8 cellular contexts compared by ENCODE assay signal in genomic region chr21:31659286-31660133, GRCh38. TPM values are rescaled to one million over a fixed set of nuclear protein-coding genes. Genes with fewer than 3 reads are reported as not detected.
DNase-seq lines count a peak whose midpoint lies in the region; FAIRE-seq and TF ChIP-seq lines count a peak whose summit lies in the region.

SOD1 (plus strand) TSS chr21:31659693; CDS start chr21:31659770, 77 bp downstream.

- in situ Hi-C loops in SK-MEL-5 (cut with HindIII; ENCODE audit: low pct_unique_long_range_greater_than_20kb, low sequenced_read_pairs), result no loop called here

- H3K9me3 ChIP-seq in neuronal stem cell (replicated peaks in 1 of 2; ENCODE audit: control insufficient read depth in 2 of 2, insufficient read depth in 1 of 2, low read depth in 1 of 2, low read length in 2 of 2) (peaks cover 0 to 8% of the 10 kb centered on the region in 2 donors), subcutaneous abdominal adipose tissue (ENCODE audit: control insufficient read depth in 5 of 5, low read length in 5 of 5) (no peaks in the 10 kb centered on the region)

- no peaks in the 10 kb centered on the region for H3K9me3 Mint-ChIP-seq in HFFc6

- no peak for FAIRE-seq in frontal cortex (lab: Jason Lieb, UNC)

- H3K4me1 ChIP-seq in neuronal stem cell (ENCODE audit: control insufficient read depth in 2 of 2, insufficient read depth in 1 of 2, low read depth in 1 of 2, low read length in 2 of 2) (peaks cover 0 to 3% of the 10 kb centered on the region in 2 donors), subcutaneous abdominal adipose tissue (ENCODE audit: control insufficient read depth in 5 of 5, insufficient read depth in 5 of 5, low read length in 5 of 5) (peaks cover 1 to 50% (median 38%) of the 10 kb centered on the region in 5 donors)

- WGBS in neuronal stem cell (ENCODE audit: extremely low coverage in 2 of 2, insufficient read length in 2 of 2, insufficient replicate concordance in 1 of 2), 2 donors, result no CpG with 5 or more reads among the region's 91 CpGs

- H3K27me3 Mint-ChIP-seq in HFFc6 (ENCODE audit: insufficient read depth), result peaks cover 7% of the 10 kb centered on the region

- peak within 1 kb of the TSS; percentile 100 for H3K23ac ChIP-seq in neuronal stem cell (ENCODE audit: low read depth, low read length, poor library complexity)

- no peaks in the 10 kb centered on the region for H3K27me3 ChIP-seq in neuronal stem cell (ENCODE audit: control insufficient read depth in 3 of 3, insufficient read depth in 3 of 3, low read depth in 1 of 3, low read length in 3 of 3)
- no peaks in the 10 kb centered on the region for H3K27me3 ChIP-seq in subcutaneous abdominal adipose tissue (ENCODE audit: control insufficient read depth in 5 of 5, insufficient read depth in 4 of 5, low read length in 5 of 5)

- peak within 1 kb of the TSS; percentile 99 for H3K4me3 Mint-ChIP-seq in HFFc6

- peak within 1 kb of the TSS; percentile 97 for H2BK12ac ChIP-seq in neuronal stem cell (ENCODE audit: low read length)

- peak within 1 kb of the TSS; percentile 67 for H2BK15ac ChIP-seq in neuronal stem cell (ENCODE audit: low read length)

- no peak within 1 kb of the TSS for H4K8ac ChIP-seq in neuronal stem cell (ENCODE audit: low read depth, low read length)

- peak; percentile 82 for DNase-seq in GM04504 (ENCODE audit: low read depth)
- DNase-seq in HFFc6, result peak; percentile 88
- DNase-seq in NAMALWA (ENCODE audit: low spot score), result peak; percentile 97
- peak; percentile 90 for DNase-seq in SK-MEL-5 (ENCODE audit: low read depth, low spot score)
- DNase-seq in activated naive CD4-positive, alpha-beta T cell treated with Interleukin-2 at 50 U/mL for 16 hours, result peak; percentile 96
- peak; percentile 97 to 98 for DNase-seq in frontal cortex (ENCODE audit: low spot score in 2 of 2)
- DNase-seq in neuronal stem cell (ENCODE audit: low spot score), result peak; percentile 84

- H3K36me3 Mint-ChIP-seq in HFFc6 (ENCODE audit: low read depth), result peaks cover 22% of the 10 kb centered on the region

- H3K14ac ChIP-seq in neuronal stem cell (ENCODE audit: low read length), result peak within 1 kb of the TSS; percentile 99

- peaks cover 3% of the 10 kb centered on the region for H3K79me1 ChIP-seq in neuronal stem cell (ENCODE audit: low read depth, low read length)

- H3K4me3 ChIP-seq in neuronal stem cell (ENCODE audit: low read length in 2 of 2) (peak within 1 kb of the TSS; percentile 91 to 97), subcutaneous abdominal adipose tissue (ENCODE audit: low read depth in 1 of 5, low read length in 5 of 5) (peak within 1 kb of the TSS; percentile 67 to 98 (median 89))

- peaks cover 44% of the 10 kb centered on the region for H3K4me1 Mint-ChIP-seq in HFFc6 (ENCODE audit: low read depth)

- H2BK120ac ChIP-seq in neuronal stem cell (ENCODE audit: low read depth, low read length), result no peak within 1 kb of the TSS

- H2AK5ac ChIP-seq in neuronal stem cell (ENCODE audit: low read depth, low read length), result peak within 1 kb of the TSS; percentile 75

- H3K4ac ChIP-seq in neuronal stem cell (ENCODE audit: low read length), result no peak within 1 kb of the TSS

- peak within 1 kb of the TSS; percentile 89 for H2AFZ ChIP-seq in neuronal stem cell (ENCODE audit: low read length)

- H3K9ac ChIP-seq in neuronal stem cell (ENCODE audit: low read depth, low read length, poor library complexity), result peak within 1 kb of the TSS; percentile 100
- peak within 1 kb of the TSS; percentile 63 to 96 (median 93) for H3K9ac ChIP-seq in subcutaneous abdominal adipose tissue (ENCODE audit: low read length in 5 of 5)

- no peak within 1 kb of the TSS for H2BK5ac ChIP-seq in neuronal stem cell (ENCODE audit: low read length)

- H3K27ac ChIP-seq in neuronal stem cell (replicated peaks; ENCODE audit: low read length) (peak within 1 kb of the TSS; percentile 66), subcutaneous abdominal adipose tissue (ENCODE audit: low read depth, low read length) (peak within 1 kb of the TSS; percentile 92)

- peak; percentile 57 for TF ChIP-seq CTCF in HFFc6 (IDR thresholded peaks at IDR 0.05)

- H4K91ac ChIP-seq in neuronal stem cell (ENCODE audit: low read depth, low read length, poor library complexity), result no peak within 1 kb of the TSS

- H3K36me3 ChIP-seq in neuronal stem cell (replicated peaks in 1 of 2; ENCODE audit: control insufficient read depth in 2 of 2, insufficient read depth in 2 of 2, low read length in 2 of 2) (peaks cover 6 to 25% of the 10 kb centered on the region in 2 donors), subcutaneous abdominal adipose tissue (ENCODE audit: control insufficient read depth in 5 of 5, insufficient read depth in 5 of 5, low read length in 5 of 5) (peaks cover 4 to 17% (median 10%) of the 10 kb centered on the region in 5 donors)

- peak within 1 kb of the TSS; percentile 99 for H3K18ac ChIP-seq in neuronal stem cell (ENCODE audit: low read length)

- H3K4me2 ChIP-seq in neuronal stem cell (ENCODE audit: insufficient read depth, low read length, poor library complexity, severe bottlenecking), result peak within 1 kb of the TSS; percentile 98

- H3K27ac Mint-ChIP-seq in HFFc6, result peak within 1 kb of the TSS; percentile 99

RNA-seq across cellular contexts. Expression of gene SOD1, which starts in this region (rescaled TPM):
- 100 to 1,000 TPM; 236 to 290 (median 281) TPM for total RNA-seq in HFFc6 (2021; fragmentation: NEBNext Ultra II Directional; extraction: Animal tissue kit (Norgen Biotek cat#: 25700))
- total RNA-seq in SK-MEL-5 (2014; rRNA removed; shearing (Covaris generic)), result 263 and 279 TPM in 2 replicates
- polyA plus RNA-seq in SK-MEL-5 (2015; cell fraction: cytosol; rRNA removed), result 211 and 261 TPM in 2 replicates
- 55.8 and 73.8 TPM in 2 replicates for polyA plus RNA-seq in SK-MEL-5 (2015; cell fraction: nucleus; rRNA removed)
- 103 TPM for total RNA-seq in frontal cortex
- 203 TPM for polyA plus RNA-seq in neuronal stem cell (2013, experiment 1 of 2)
- polyA plus RNA-seq in neuronal stem cell (2013, experiment 2 of 2), result 206 TPM

Comparison
In these comparisons a context has a peak if more than half of its experiments do, and no peak if none do; other contexts are left out.
1. Peak in every context shown above with its lines: DNase-seq, H3K4me3 ChIP-seq and H3K27ac ChIP-seq.